Comparison of ENCODE assay signal across 12 cellular contexts in genomic region chr9:128121924-128122808, GRCh38. TPM values are rescaled to one million over a fixed set of nuclear protein-coding genes. Genes with fewer than 3 reads are reported as not detected.
"Had no signal": no experiment of that assay in that cellular context is flagged by ENCODE, and none has a peak within 500 bp of the region (broad histone marks: within the 10 kb centered on the region; RNA-seq: fewer than 3 reads in every experiment).

No MANE protein-coding gene starts in this region.

- H3K9me3 Mint-ChIP-seq: activated CD4-positive, alpha-beta T cell treated with anti-CD3 and anti-CD28 coated beads, Interleukin-2, amount 10 ng/mL, durations not matched to agents 24 days and 14 days; activated naive CD4-positive, alpha-beta T cell treated with anti-CD3 and anti-CD28 coated beads, Interleukin-2, amount 50 U/mL, for 72 hours; naive B cell; T-helper 1 cell treated with Interleukin-12 subunit alpha and Interleukin-12 subunit beta and Interleukin-4 antibody, amounts not matched to agents 30 μg/mL and 1 μg/mL, for 36 hours had no signal

- H3K36me3 Mint-ChIP-seq: activated naive CD4-positive, alpha-beta T cell treated with anti-CD3 and anti-CD28 coated beads, Interleukin-2, amount 50 U/mL, for 72 hours; naive B cell had no signal

- H3K9me3 ChIP-seq: left lung had no signal

- H3K4me3 Mint-ChIP-seq: activated CD4-positive, alpha-beta T cell treated with anti-CD3 and anti-CD28 coated beads, Interleukin-2, amount 10 ng/mL, durations not matched to agents 24 days and 14 days; brain; T-helper 1 cell treated with Interleukin-12 subunit alpha and Interleukin-12 subunit beta and Interleukin-4 antibody, amounts not matched to agents 30 μg/mL and 1 μg/mL, for 36 hours had no signal

- DNase-seq: activated CD4-positive, alpha-beta T cell treated with anti-CD3 and anti-CD28 coated beads, Interleukin-2, amount 10 ng/mL, durations not matched to agents 24 days and 14 days; activated CD8-positive, alpha-beta memory T cell treated with anti-CD3 and anti-CD28 coated beads for 24 hours; amniotic stem cell; cerebellar nuclear complex; dermis blood vessel endothelial cell; midbrain; naive B cell had no signal

- ATAC-seq: activated naive CD4-positive, alpha-beta T cell treated with anti-CD3 and anti-CD28 coated beads, Interleukin-2, amount 50 U/mL, for 72 hours; left lung had no signal

- H3K27ac Mint-ChIP-seq: activated CD4-positive, alpha-beta T cell treated with anti-CD3 and anti-CD28 coated beads, Interleukin-2, amount 10 ng/mL, durations not matched to agents 24 days and 14 days; activated naive CD4-positive, alpha-beta T cell treated with anti-CD3 and anti-CD28 coated beads, Interleukin-2, amount 50 U/mL, for 72 hours; brain; naive B cell; T-helper 1 cell treated with Interleukin-12 subunit alpha and Interleukin-12 subunit beta and Interleukin-4 antibody, amounts not matched to agents 30 μg/mL and 1 μg/mL, for 36 hours had no signal

- H3K27ac ChIP-seq: left lung, skin epidermis had no signal

- H3K27me3 ChIP-seq: left lung had no signal

- H3K27me3 Mint-ChIP-seq: activated CD4-positive, alpha-beta T cell treated with anti-CD3 and anti-CD28 coated beads, Interleukin-2, amount 10 ng/mL, durations not matched to agents 24 days and 14 days; brain; naive B cell had no signal

- H3K4me3 ChIP-seq: left lung, skin epidermis had no signal

RNA-seq across cellular contexts. Expression of gene LCN2, which starts 27.1 kb away (rescaled TPM):
- total RNA-seq: activated CD4-positive, alpha-beta T cell treated with anti-CD3 and anti-CD28 coated beads, Interleukin-2, amount 10 ng/mL, durations not matched to agents 24 days and 14 days; activated naive CD4-positive, alpha-beta T cell treated with anti-CD3 and anti-CD28 coated beads, Interleukin-2, amount 50 U/mL, for 72 hours; dermis blood vessel endothelial cell had no signal
